Comparison of ENCODE assay signal across 8 cellular contexts in the genomic region with DNA sequence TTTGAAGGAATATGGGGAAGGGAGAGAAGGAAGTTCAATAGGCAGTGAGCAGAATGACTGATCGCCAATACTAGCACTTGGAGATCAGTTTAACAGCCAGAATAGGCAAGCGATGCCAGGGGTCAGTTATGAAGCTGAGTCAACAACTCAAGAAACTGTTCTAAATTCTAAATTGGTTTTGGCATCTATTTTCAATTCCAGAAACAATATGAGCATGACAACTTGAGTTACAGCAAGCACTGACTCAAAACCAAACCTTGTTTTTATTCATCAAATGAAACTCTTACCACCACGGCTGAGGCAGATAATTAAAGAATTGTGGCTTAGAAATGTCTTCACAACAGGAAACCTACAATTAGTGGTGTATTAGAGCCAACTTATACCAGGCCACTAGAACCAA.
DNase-seq lines count a peak whose midpoint lies in the region; ATAC-seq, FAIRE-seq and TF ChIP-seq lines count a peak whose summit lies in the region.

No MANE protein-coding gene starts in this region.

- whole genome bisulfite sequencing in pancreas, 2 donors = 82 to 86% methylated on average over 3 of the region's 3 CpGs

- H3K36me3 ChIP-seq in pancreas (no peaks in the 10 kb centered on the region), right atrium auricular region (no peaks in the 10 kb centered on the region)

- intact Hi-C loops in pancreas (cut with DNase I) = no loop called here

- FAIRE-seq in GM18507 (lab: Jason Lieb, UNC) (peak; percentile 93), pancreas (lab: Jason Lieb, UNC) (no peak)

- peak; percentile 77 for ATAC-seq in GM21717 (IDR thresholded peaks at IDR 0.05; ENCODE audit: unreplicated experiment)
- ATAC-seq in pancreas = no peak

- H3K4me1 ChIP-seq in pancreas (peaks cover 0 to 4% (median 0%) of the 10 kb centered on the region in 3 donors), right atrium auricular region (peaks cover 0 to 8% of the 10 kb centered on the region in 2 donors)

- no peaks in the 10 kb centered on the region for H3K9me3 ChIP-seq in pancreas
- H3K9me3 ChIP-seq in right atrium auricular region = no peaks in the 10 kb centered on the region

- H3K4me3 ChIP-seq in fibroblast of mammary gland (ENCODE audit: control insufficient read depth, low read depth, low read length) = no peak overlapping the region
- no peak overlapping the region for H3K4me3 ChIP-seq in pancreas
- no peak overlapping the region for H3K4me3 ChIP-seq in right atrium auricular region

- no peak for DNase-seq in GM18507 (ENCODE audit: extremely low spot score, insufficient read length, low read depth)
- peak; percentile 48 for DNase-seq in NCI-H69 (lab: John Stamatoyannopoulos, UW)
- DNase-seq in fibroblast of mammary gland (ENCODE audit: low read depth) = peak; percentile 75
- no peak for DNase-seq in EL
- DNase-seq in pancreas = no peak
- DNase-seq in SK-N-DZ (ENCODE audit: low spot score) = no peak
- DNase-seq in right atrium auricular region (ENCODE audit: low spot score) = no peak

- H3K27ac ChIP-seq in pancreas = peak overlapping the region in 2 of 4 donors; percentile 10 to 13
- H3K27ac ChIP-seq in right atrium auricular region = peak overlapping the region in 1 of 2 donors; percentile 62

- no peaks in the 10 kb centered on the region for H3K27me3 ChIP-seq in pancreas
- no peaks in the 10 kb centered on the region for H3K27me3 ChIP-seq in right atrium auricular region

- TF ChIP-seq CTCF in fibroblast of mammary gland (conservative IDR thresholded peaks at IDR 0.05; ENCODE audit: control insufficient read depth, insufficient read depth, low read depth, low read length) (no peak), pancreas (IDR thresholded peaks at IDR 0.05) (no peak), right atrium auricular region (IDR thresholded peaks at IDR 0.05) (no peak)

Comparison
In these comparisons a context has a peak if more than half of its experiments do, and no peak if none do; other contexts are left out.
1. DNase-seq: peak in NCI-H69 (single experiment) and fibroblast of mammary gland (single experiment); none in GM18507 (single experiment), EL (single experiment), pancreas (0 of 6), SK-N-DZ (single experiment) and right atrium auricular region (single experiment).